Comparison of ENCODE assay signal across 9 cellular contexts in the genomic region with DNA sequence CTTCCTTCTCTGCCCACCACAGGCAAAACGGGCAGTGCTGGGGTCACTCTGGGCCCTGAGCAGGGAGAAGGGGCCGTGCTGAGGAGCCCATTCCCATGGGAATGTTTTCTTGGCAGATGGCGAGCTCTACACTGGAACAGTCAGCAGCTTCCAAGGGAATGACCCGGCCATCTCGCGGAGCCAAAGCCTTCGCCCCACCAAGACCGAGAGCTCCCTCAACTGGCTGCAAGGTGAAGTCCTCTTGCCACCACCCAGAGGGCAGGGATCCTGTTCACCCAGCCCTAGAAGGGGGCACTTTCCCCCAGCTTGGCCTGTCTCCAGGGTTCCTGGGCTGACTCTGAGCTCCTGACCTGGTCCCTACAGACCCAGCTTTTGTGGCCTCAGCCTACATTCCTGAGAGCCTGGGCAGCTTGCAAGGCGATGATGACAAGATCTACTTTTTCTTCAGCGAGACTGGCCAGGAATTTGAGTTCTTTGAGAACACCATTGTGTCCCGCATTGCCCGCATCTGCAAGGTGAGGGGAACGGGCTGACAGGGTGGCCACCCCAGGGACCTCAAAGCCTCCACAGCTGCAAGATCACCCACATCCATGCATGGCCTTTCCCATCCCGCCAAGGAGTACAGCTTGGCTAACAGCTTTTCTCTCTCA. TPM values are rescaled to one million over a fixed set of nuclear protein-coding genes. Genes with fewer than 3 reads are reported as not detected.
DNase-seq lines count a peak whose midpoint lies in the region; ATAC-seq and FAIRE-seq lines count a peak whose summit lies in the region.
"Had no signal": no experiment of that assay in that cellular context is flagged by ENCODE, and none has a peak within 500 bp of the region (broad histone marks: within the 10 kb centered on the region; RNA-seq: fewer than 3 reads in every experiment).

No MANE protein-coding gene starts in this region.

- intact Hi-C loops in left cardiac atrium (cut with DNase I) = loop anchor here in 1 of 2 donors (5.0 kb wide), 1 partner anchor 69 kb away; no protein-coding TSS in a partner anchor

- H3K9ac ChIP-seq in BLaER1 treated with 17β-estradiol and CSF1 and Interleukin-3, amounts not matched to agents 10 nM and 100 nM = peak overlapping the region in 5 of 11 experiments; percentile 7 to 53 (median 22); a peak in 5 of 22 replicates
- no peak overlapping the region for H3K9ac ChIP-seq in rectal smooth muscle tissue (ENCODE audit: low read length)

- peaks cover 36 to 96% (median 66%) of the 10 kb centered on the region in 11 experiments for H3K36me3 ChIP-seq in BLaER1 treated with 17β-estradiol and CSF1 and Interleukin-3, amounts not matched to agents 10 nM and 100 nM
- H3K36me3 ChIP-seq in rectal smooth muscle tissue (ENCODE audit: control insufficient read depth, insufficient read depth, low read length) = peaks cover 52% of the 10 kb centered on the region

- peak overlapping the region in 8 of 11 experiments; percentile 22 to 62 (median 44); a peak in 14 of 22 replicates for H3K4me2 ChIP-seq in BLaER1 treated with 17β-estradiol and CSF1 and Interleukin-3, amounts not matched to agents 10 nM and 100 nM

- H4K20me1 ChIP-seq in BLaER1 treated with 17β-estradiol and CSF1 and Interleukin-3, amounts not matched to agents 10 nM and 100 nM = peaks cover 0 to 77% (median 22%) of the 10 kb centered on the region in 11 experiments; a peak in 15 of 22 replicates

- ATAC-seq in left cardiac atrium (peak; percentile 82 to 91), HG03139 (IDR thresholded peaks at IDR 0.05; ENCODE audit: unreplicated experiment) (no peak)

- peak overlapping the region in 1 of 11 experiments; percentile 15; a peak in 1 of 22 replicates for H3K27ac ChIP-seq in BLaER1 treated with 17β-estradiol and CSF1 and Interleukin-3, amounts not matched to agents 10 nM and 100 nM
- H3K27ac ChIP-seq in rectal smooth muscle tissue (ENCODE audit: low read depth, low read length) = peak overlapping the region; percentile 78
- H3K27ac ChIP-seq: SK-N-MC had no signal

- no peak overlapping the region for H3K4me3 ChIP-seq in BLaER1 treated with 17β-estradiol and CSF1 and Interleukin-3, amounts not matched to agents 10 nM and 100 nM
- H3K4me3 ChIP-seq in rectal smooth muscle tissue (ENCODE audit: low read length) = peak overlapping the region; percentile 18
- H3K4me3 ChIP-seq: SK-N-MC had no signal

- DNase-seq in GM18507 (ENCODE audit: extremely low spot score, insufficient read length, low read depth) (no peak), NCI-H524 treated with DMSO at 0.1 percent for 48 hours (lab: John Stamatoyannopoulos, UW) (peak; percentile 60), amygdala (lab: John Stamatoyannopoulos, UW) (peak in 52 of 56 donors; percentile 16 to 84 (median 62)), left cardiac atrium (peak; percentile 78), DMS79 treated with DMSO at 0.1 percent for 48 hours (lab: John Stamatoyannopoulos, UW) (no peak)

- H3K9me3 ChIP-seq in BLaER1 treated with 17β-estradiol and CSF1 and Interleukin-3, amounts not matched to agents 10 nM and 100 nM (replicated peaks in 1 of 11) = no peaks in the 10 kb centered on the region

- H3K27me3 ChIP-seq in BLaER1 treated with 17β-estradiol and CSF1 and Interleukin-3, amounts not matched to agents 10 nM and 100 nM = no peaks in the 10 kb centered on the region
- no peaks in the 10 kb centered on the region for H3K27me3 ChIP-seq in rectal smooth muscle tissue (ENCODE audit: control insufficient read depth, insufficient read depth, low read length)

- peak; percentile 74 for FAIRE-seq in GM18507 (lab: Jason Lieb, UNC)

- H3K4me1 ChIP-seq in BLaER1 treated with 17β-estradiol and CSF1 and Interleukin-3, amounts not matched to agents 10 nM and 100 nM = peaks cover 5 to 67% (median 59%) of the 10 kb centered on the region in 10 experiments; a peak in 18 of 20 replicates
- H3K4me1 ChIP-seq in rectal smooth muscle tissue (ENCODE audit: control insufficient read depth, insufficient read depth, low read length) = peaks cover 12% of the 10 kb centered on the region

RNA-seq across cellular contexts. Expression of gene CIB1, which starts 12.4 kb away (rescaled TPM):
- 10 to 100 TPM; 53.2 to 55.0 TPM for total RNA-seq in left cardiac atrium

RNA-seq across cellular contexts. Expression of gene GDPGP1, which starts 12.6 kb away (rescaled TPM):
- 10 to 100 TPM in 1 of 2 donors, 1 to 10 TPM in 1; 9.4 to 11.9 TPM for total RNA-seq in left cardiac atrium

RNA-seq across cellular contexts. Expression of gene SEMA4B, which starts 20.2 kb away (rescaled TPM):
- total RNA-seq in left cardiac atrium = 10 to 100 TPM; 26.2 to 41.2 TPM

RNA-seq across cellular contexts. Expression of gene TTLL13, which starts 28.0 kb away (rescaled TPM):
- total RNA-seq in left cardiac atrium = not detected

RNA-seq across cellular contexts. Expression of gene NGRN, which starts 44.1 kb away (rescaled TPM):
- total RNA-seq in left cardiac atrium = 100 to 1,000 TPM; 115 to 131 TPM

Comparison
In these comparisons a context has a peak if more than half of its experiments do, and no peak if none do; other contexts are left out.
1. DNase-seq: peak in NCI-H524 treated with DMSO at 0.1 percent for 48 hours (single experiment), amygdala (52 of 56) and left cardiac atrium (single experiment); none in GM18507 (single experiment) and DMS79 treated with DMSO at 0.1 percent for 48 hours (single experiment).